Comparison of ENCODE assay signal across 24 cellular contexts in genomic region chr5:149578896-149579295, GRCh38.
"Had no signal": no experiment of that assay in that cellular context is flagged by ENCODE, and none has a peak within 500 bp of the region (broad histone marks: within the 10 kb centered on the region; RNA-seq: fewer than 3 reads in every experiment).

No MANE protein-coding gene starts in this region.

- H3K36me3 Mint-ChIP-seq: activated naive CD4-positive, alpha-beta T cell treated with anti-CD3 and anti-CD28 coated beads, Interleukin-2, amount 50 U/mL, for 24 hours; brain; mesothelial cell of epicardium; natural killer cell treated with Interleukin-12 subunit alpha and Interleukin-12 subunit beta and Interleukin-15 and Interleukin-18, amount 100 ng/mL, for 72 hours had no signal

- H3K27ac Mint-ChIP-seq: activated CD8-positive, alpha-beta T cell treated with anti-CD3 and anti-CD28 coated beads, Interleukin-2, amount 10 ng/mL, durations not matched to agents 7 days and 5 days; activated naive CD4-positive, alpha-beta T cell treated with anti-CD3 and anti-CD28 coated beads, Interleukin-2, amount 50 U/mL, for 24 hours; brain; endodermal cell; mesothelial cell of epicardium; natural killer cell treated with Interleukin-12 subunit alpha and Interleukin-12 subunit beta and Interleukin-15 and Interleukin-18, amount 100 ng/mL, for 72 hours had no signal

- H3K9me3 ChIP-seq: gastroesophageal sphincter, left ventricle myocardium inferior, ovary, prostate gland, spleen, thoracic aorta, upper lobe of left lung had no signal

- H3K4me3 Mint-ChIP-seq: activated CD8-positive, alpha-beta T cell treated with anti-CD3 and anti-CD28 coated beads, Interleukin-2, amount 10 ng/mL, durations not matched to agents 7 days and 5 days; activated naive CD4-positive, alpha-beta T cell treated with anti-CD3 and anti-CD28 coated beads, Interleukin-2, amount 50 U/mL, for 24 hours; brain; endodermal cell; mesothelial cell of epicardium; natural killer cell treated with Interleukin-12 subunit alpha and Interleukin-12 subunit beta and Interleukin-15 and Interleukin-18, amount 100 ng/mL, for 72 hours had no signal

- H3K27ac ChIP-seq: epithelial cell of prostate, gastroesophageal sphincter, left ventricle myocardium inferior, ovary, prostate gland, spleen, thoracic aorta, upper lobe of left lung had no signal

- H3K27me3 Mint-ChIP-seq: activated naive CD4-positive, alpha-beta T cell treated with anti-CD3 and anti-CD28 coated beads, Interleukin-2, amount 50 U/mL, for 24 hours had no signal

- H3K4me1 ChIP-seq: prostate gland had no signal

- DNase-seq: activated CD4-positive, alpha-beta T cell treated with anti-CD3 and anti-CD28 coated beads for 1 hour; activated CD4-positive, alpha-beta T cell treated with anti-CD3 and anti-CD28 coated beads, Interleukin-2, amount 50 U/mL, for 1 hour; activated CD8-positive, alpha-beta T cell treated with anti-CD3 and anti-CD28 coated beads, Interleukin-2, amount 10 ng/mL, durations not matched to agents 7 days and 5 days; activated gamma-delta T cell treated with Interleukin-2 at 50 U/mL for 16 hours; aorta; caudate nucleus; endodermal cell; head of caudate nucleus; hypothalamus; left ventricle myocardium inferior; ovary; spleen; stimulated activated CD4-positive, alpha-beta T cell treated with anti-CD3 and anti-CD28 coated beads, Interleukin-4, amount 100 ng/mL, for 1 hour; stimulated activated naive CD4-positive, alpha-beta T cell treated with Interleukin-2 at 50 U/mL for 16 hours; T-helper 9 cell; upper lobe of left lung had no signal

- H3K9me3 Mint-ChIP-seq: activated naive CD4-positive, alpha-beta T cell treated with anti-CD3 and anti-CD28 coated beads, Interleukin-2, amount 50 U/mL, for 24 hours; brain; endodermal cell; mesothelial cell of epicardium; natural killer cell treated with Interleukin-12 subunit alpha and Interleukin-12 subunit beta and Interleukin-15 and Interleukin-18, amount 100 ng/mL, for 72 hours had no signal

- H3K36me3 ChIP-seq: gastroesophageal sphincter, left ventricle myocardium inferior, ovary, prostate gland, spleen, thoracic aorta, upper lobe of left lung had no signal

- H3K27me3 ChIP-seq: gastroesophageal sphincter, ovary, upper lobe of left lung had no signal

- H3K4me3 ChIP-seq: gastroesophageal sphincter, left ventricle myocardium inferior, ovary, prostate gland, spleen, thoracic aorta, upper lobe of left lung had no signal
